ENCODE assay signal across 30 cellular contexts in the genomic region with DNA sequence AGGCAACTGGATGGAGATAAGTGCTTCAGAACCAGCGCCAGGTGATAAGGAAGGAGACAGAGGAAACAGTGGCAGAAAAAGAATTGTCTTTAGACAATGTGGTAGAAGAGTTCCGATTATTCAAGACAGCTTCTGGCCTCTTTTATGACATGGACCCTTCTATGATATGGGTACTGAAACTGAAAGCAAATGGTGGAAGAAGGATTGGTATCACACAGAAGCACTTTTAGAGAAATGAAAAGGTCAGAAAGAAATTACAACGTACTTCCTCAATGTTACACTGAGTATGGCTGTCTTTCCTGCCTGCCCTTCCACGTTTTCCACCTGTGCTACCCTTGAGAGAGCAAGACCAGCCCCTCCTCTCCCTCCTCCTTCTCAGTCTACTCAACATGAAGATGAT.
"Had no signal": no experiment of that assay in that cellular context is flagged by ENCODE, and none has a peak within 500 bp of the region (broad histone marks: within the 10 kb centered on the region; RNA-seq: fewer than 3 reads in every experiment).

No MANE protein-coding gene starts in this region.

- DNase-seq: hypothalamus; immature natural killer cell; kidney; left colon; left lung; lower lobe of right lung; mammary epithelial cell; mesenchymal stem cell; natural killer cell; nephron progenitor cell; occipital lobe; ovary; right lobe of liver; stimulated activated CD4-positive, alpha-beta T cell treated with anti-CD3 and anti-CD28 coated beads, Interleukin-1b, Interleukin-23, amount 100 ng/mL, for 48 hours; stimulated activated CD4-positive, alpha-beta T cell treated with anti-CD3 and anti-CD28 coated beads, Interleukin-2, amount 100 ng/mL, for 48 hours; stimulated activated CD4-positive, alpha-beta T cell treated with anti-CD3 and anti-CD28 coated beads, Interleukin-4, amount 100 ng/mL, for 4 hours; stimulated activated CD8-positive, alpha-beta memory T cell treated with anti-CD3 and anti-CD28 coated beads, Interleukin-4, amount 100 ng/mL, for 48 hours; stimulated activated naive CD8-positive, alpha-beta T cell treated with anti-CD3 and anti-CD28 coated beads, Interleukin-15, Interleukin-2, amounts not matched to agents 100 U/mL and 50 U/mL, for 24 hours; stomach; testis; thyroid gland; transverse colon; upper lobe of left lung had no signal

- H3K4me3 Mint-ChIP-seq: immature natural killer cell; natural killer cell; nephron progenitor cell; neural progenitor cell; stimulated activated memory B cell treated with anti-CD40 and anti-IgM and Interleukin-4, amounts not matched to agents 10 μg/mL and 1 μg/mL and 100 μg/mL, for 72 hours had no signal

- H3K36me3 Mint-ChIP-seq: immature natural killer cell; natural killer cell; neural progenitor cell; stimulated activated memory B cell treated with anti-CD40 and anti-IgM and Interleukin-4, amounts not matched to agents 10 μg/mL and 1 μg/mL and 100 μg/mL, for 72 hours had no signal

- H3K27ac Mint-ChIP-seq: immature natural killer cell; natural killer cell; nephron progenitor cell; neural progenitor cell; progenitor cell of endocrine pancreas; stimulated activated memory B cell treated with anti-CD40 and anti-IgM and Interleukin-4, amounts not matched to agents 10 μg/mL and 1 μg/mL and 100 μg/mL, for 72 hours had no signal

- H2AFZ ChIP-seq: neural progenitor cell had no signal

- H3K9me3 Mint-ChIP-seq: natural killer cell; nephron progenitor cell; neural progenitor cell; stimulated activated memory B cell treated with anti-CD40 and anti-IgM and Interleukin-4, amounts not matched to agents 10 μg/mL and 1 μg/mL and 100 μg/mL, for 72 hours had no signal

- H3K4me2 ChIP-seq: neural progenitor cell, smooth muscle cell had no signal

- H3K9ac ChIP-seq: neural progenitor cell had no signal

- H3K9me3 ChIP-seq: lower lobe of right lung, neutrophil, ovary, right atrium auricular region, right lobe of liver, stomach, testis, thyroid gland, transverse colon, upper lobe of left lung, vagina had no signal

- H3K4me3 ChIP-seq: left lung, lower lobe of right lung, neural progenitor cell, ovary, right atrium auricular region, right lobe of liver, smooth muscle cell, stomach, testis, thyroid gland, transverse colon, upper lobe of left lung, vagina had no signal

- H3K4me1 ChIP-seq: left lung, lower lobe of right lung, neural progenitor cell, right atrium auricular region, right lobe of liver, stomach, testis, thyroid gland, transverse colon, upper lobe of left lung, vagina had no signal

- H3K27me3 ChIP-seq: left lung, neural progenitor cell, neutrophil, ovary, right atrium auricular region, right lobe of liver, stomach, testis, thyroid gland, transverse colon, upper lobe of left lung, vagina had no signal

- H3K4me1 Mint-ChIP-seq: immature natural killer cell; natural killer cell; nephron progenitor cell; neural progenitor cell; stimulated activated memory B cell treated with anti-CD40 and anti-IgM and Interleukin-4, amounts not matched to agents 10 μg/mL and 1 μg/mL and 100 μg/mL, for 72 hours had no signal

- H3K27ac ChIP-seq: left lung, lower lobe of right lung, neural progenitor cell, neutrophil, ovary, right atrium auricular region, right lobe of liver, stomach, testis, thyroid gland, transverse colon, upper lobe of left lung, vagina had no signal

- H3K27me3 Mint-ChIP-seq: progenitor cell of endocrine pancreas; stimulated activated memory B cell treated with anti-CD40 and anti-IgM and Interleukin-4, amounts not matched to agents 10 μg/mL and 1 μg/mL and 100 μg/mL, for 72 hours had no signal

- ATAC-seq: left colon; left lung; lower lobe of right lung; natural killer cell; right lobe of liver; stimulated activated memory B cell treated with anti-CD40 and anti-IgM and Interleukin-4, amounts not matched to agents 10 μg/mL and 1 μg/mL and 100 μg/mL, for 72 hours; stimulated activated naive CD8-positive, alpha-beta T cell treated with anti-CD3 and anti-CD28 coated beads, Interleukin-15, Interleukin-2, amounts not matched to agents 100 U/mL and 50 U/mL, for 24 hours had no signal

- H3K36me3 ChIP-seq: left lung, lower lobe of right lung, neural progenitor cell, neutrophil, ovary, right atrium auricular region, right lobe of liver, stomach, thyroid gland, transverse colon, upper lobe of left lung, vagina had no signal
